Comparison of ENCODE assay signal across 9 cellular contexts in the genomic region with DNA sequence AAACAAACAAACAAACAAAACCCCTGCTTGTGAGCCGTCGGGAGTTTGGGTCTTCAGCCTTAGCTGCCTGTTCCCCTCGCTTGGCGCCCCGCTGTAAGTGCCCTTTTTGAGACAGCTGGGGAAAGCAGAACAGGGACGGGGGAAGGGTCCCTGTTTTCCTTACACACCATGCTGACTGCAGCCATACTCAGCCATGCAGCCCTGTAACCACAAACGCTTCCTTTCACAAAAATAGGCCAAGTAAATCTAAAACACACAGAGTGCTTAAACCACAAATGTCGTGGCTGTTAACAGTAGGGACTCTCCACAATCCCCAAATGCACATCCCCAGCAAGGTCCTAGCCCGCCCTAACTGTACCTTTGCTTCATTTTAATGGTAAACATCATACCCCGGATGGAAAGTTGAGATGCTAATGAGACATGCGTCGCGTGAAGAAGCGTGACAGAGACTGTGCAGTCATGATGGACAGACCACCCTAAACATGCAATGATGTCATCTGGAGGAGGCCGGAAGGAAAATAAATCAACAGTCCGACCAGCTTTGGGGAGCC.
A peak's percentile ranks its signal among the peaks of the same experiment; 100 is the strongest.
DNase-seq lines count a peak whose midpoint lies in the region; ATAC-seq and TF ChIP-seq lines count a peak whose summit lies in the region.
"Had no signal": no experiment of that assay in that cellular context is flagged by ENCODE, and none has a peak within 500 bp of the region (broad histone marks: within the 10 kb centered on the region; RNA-seq: fewer than 3 reads in every experiment).

No MANE protein-coding gene starts in this region.

- H3K4me3 ChIP-seq in OCI-LY1 (ENCODE audit: low read depth, low read length, poor library complexity, severe bottlenecking) (peak overlapping the region; percentile 48), lower leg skin (ENCODE audit: low read depth, poor library complexity, severe bottlenecking) (no peak overlapping the region)

- intact Hi-C loops in lower leg skin (cut with DNase I; ENCODE audit: low total_unique reads), result no loop called here

- TF ChIP-seq CTCF in OCI-LY1 (IDR thresholded peaks at IDR 0.05; ENCODE audit: low read length) (no peak), lower leg skin (IDR thresholded peaks at IDR 0.05) (no peak)

- no peak for TF ChIP-seq POLR2A in lower leg skin (IDR thresholded peaks at IDR 0.05)

- WGBS in lower leg skin, 2 donors, result 55 to 58% methylated on average over 16 of the region's 16 CpGs

- DNase-seq in SIG-M5 treated with dmso at 0.1 percent for 504 hours (lab: John Stamatoyannopoulos, UW; ENCODE audit: unreplicated experiment) (peak; percentile 61), SIG-M5 (lab: John Stamatoyannopoulos, UW) (no peak), NCI-H1694 treated with DMSO at 0.1 percent for 48 hours (lab: John Stamatoyannopoulos, UW) (no peak), lower leg skin (ENCODE audit: low spot score in 2 of 2) (no peak)
- peak; percentile 37 to 71 for DNase-seq in activated naive CD4-positive, alpha-beta T cell treated with anti-CD3 and anti-CD28 coated beads, Interleukin-2, amount 50 U/mL, for 72 hours (ENCODE audit: low spot score in 2 of 2)
- peak; percentile 49 for DNase-seq in stimulated activated naive CD8-positive, alpha-beta T cell treated with anti-CD3 and anti-CD28 coated beads, Interleukin-15, Interleukin-2, amounts not matched to agents 100 U/mL and 50 U/mL, for 24 hours
- DNase-seq: NCI-H1048 had no signal

- H2AFZ ChIP-seq in OCI-LY1 (ENCODE audit: low read length), result no peak overlapping the region

- H3K4me2 ChIP-seq in OCI-LY1 (ENCODE audit: low read length), result peak overlapping the region; percentile 71

- no peaks in the 10 kb centered on the region for H3K36me3 Mint-ChIP-seq in activated naive CD4-positive, alpha-beta T cell treated with anti-CD3 and anti-CD28 coated beads, Interleukin-2, amount 50 U/mL, for 72 hours

- H3K4me1 ChIP-seq in OCI-LY1 (ENCODE audit: insufficient read depth, low read length, severe bottlenecking), result peaks cover 80% of the 10 kb centered on the region

- H3K27ac Mint-ChIP-seq in activated naive CD4-positive, alpha-beta T cell treated with anti-CD3 and anti-CD28 coated beads, Interleukin-2, amount 50 U/mL, for 72 hours, result peak overlapping the region; percentile 81 to 85

- no peaks in the 10 kb centered on the region for H3K27me3 ChIP-seq in OCI-LY1 (ENCODE audit: insufficient read depth, low read length)

- no peaks in the 10 kb centered on the region for H3K36me3 ChIP-seq in OCI-LY1 (ENCODE audit: insufficient read depth, low read length)

- H3K27ac ChIP-seq in OCI-LY1 (ENCODE audit: low read depth, low read length, poor library complexity, severe bottlenecking), result peak overlapping the region; percentile 99

- H3K9me2 ChIP-seq in OCI-LY1 (ENCODE audit: low read depth, low read length), result no peaks in the 10 kb centered on the region

- peak; percentile 93 to 95 for ATAC-seq in activated naive CD4-positive, alpha-beta T cell treated with anti-CD3 and anti-CD28 coated beads, Interleukin-2, amount 50 U/mL, for 72 hours
- peak; percentile 91 for ATAC-seq in stimulated activated naive CD8-positive, alpha-beta T cell treated with anti-CD3 and anti-CD28 coated beads, Interleukin-15, Interleukin-2, amounts not matched to agents 100 U/mL and 50 U/mL, for 24 hours
- ATAC-seq in GM21529 (IDR thresholded peaks at IDR 0.05; ENCODE audit: unreplicated experiment), result no peak

- peaks cover 5% of the 10 kb centered on the region; the same call in 1 of the 2 replicates for H3F3A ChIP-seq in OCI-LY1 (ENCODE audit: insufficient read depth, low read length)

- peak overlapping the region; percentile 78 for H3K9ac ChIP-seq in OCI-LY1 (ENCODE audit: low read length)

- no peaks in the 10 kb centered on the region for H3K9me3 Mint-ChIP-seq in activated naive CD4-positive, alpha-beta T cell treated with anti-CD3 and anti-CD28 coated beads, Interleukin-2, amount 50 U/mL, for 72 hours

- H3K79me2 ChIP-seq in OCI-LY1 (ENCODE audit: insufficient read depth, low read length), result no peaks in the 10 kb centered on the region

- no peaks in the 10 kb centered on the region for H3K9me3 ChIP-seq in OCI-LY1 (ENCODE audit: low read length)

- H4K20me1 ChIP-seq in OCI-LY1 (ENCODE audit: insufficient read depth, low read length), result no peaks in the 10 kb centered on the region

Comparison
In these comparisons a context has a peak if more than half of its experiments do, and no peak if none do; other contexts are left out.
1. DNase-seq: peak in SIG-M5 treated with dmso at 0.1 percent for 504 hours (single experiment), activated naive CD4-positive, alpha-beta T cell treated with anti-CD3 and anti-CD28 coated beads, Interleukin-2, amount 50 U/mL, for 72 hours (2 of 2) and stimulated activated naive CD8-positive, alpha-beta T cell treated with anti-CD3 and anti-CD28 coated beads, Interleukin-15, Interleukin-2, amounts not matched to agents 100 U/mL and 50 U/mL, for 24 hours (single experiment); none in SIG-M5 (single experiment), NCI-H1694 treated with DMSO at 0.1 percent for 48 hours (single experiment) and lower leg skin (0 of 2).